Comparison of ENCODE assay signal across 8 cellular contexts in genomic region chr1:235075121-235075954, GRCh38. TPM values are rescaled to one million over a fixed set of nuclear protein-coding genes. Genes with fewer than 3 reads are reported as not detected.
DNase-seq lines count a peak whose midpoint lies in the region; ATAC-seq and TF ChIP-seq lines count a peak whose summit lies in the region.

No MANE protein-coding gene starts in this region.

- no peak for TF ChIP-seq CTCF in glutamatergic neuron (IDR thresholded peaks at IDR 0.05; ENCODE audit: partially characterized antibody, unreplicated experiment)

- peak; percentile 70 for ATAC-seq in GM18511 (IDR thresholded peaks at IDR 0.05; ENCODE audit: unreplicated experiment)
- ATAC-seq in HG02623 (IDR thresholded peaks at IDR 0.05; ENCODE audit: unreplicated experiment): peak; percentile 56
- no peak for ATAC-seq in esophagus mucosa

- H3K36me3 Mint-ChIP-seq in activated T-helper 1 cell treated with anti-CD3 and anti-CD28 coated beads, Interleukin-12 subunit alpha, Interleukin-12 subunit beta, Interleukin-2, Interleukin-4 antibody, amounts not matched to agents 30 ng/mL and 10 ng/mL and 1 ng/mL, durations not matched to agents 14 hours and 24 hours and 36 hours (ENCODE audit: low read depth): peaks cover 6% of the 10 kb centered on the region
- H3K36me3 Mint-ChIP-seq in glutamatergic neuron (ENCODE audit: unreplicated experiment): no peaks in the 10 kb centered on the region

- no peaks in the 10 kb centered on the region for H3K27me3 Mint-ChIP-seq in activated T-helper 1 cell treated with anti-CD3 and anti-CD28 coated beads, Interleukin-12 subunit alpha, Interleukin-12 subunit beta, Interleukin-2, Interleukin-4 antibody, amounts not matched to agents 30 ng/mL and 10 ng/mL and 1 ng/mL, durations not matched to agents 14 hours and 24 hours and 36 hours (ENCODE audit: insufficient read depth)
- H3K27me3 Mint-ChIP-seq in glutamatergic neuron (ENCODE audit: unreplicated experiment): peaks cover 5% of the 10 kb centered on the region

- intact Hi-C loops in activated T-helper 1 cell treated with anti-CD3 and anti-CD28 coated beads, Interleukin-12 subunit alpha, Interleukin-12 subunit beta, Interleukin-2, Interleukin-4 antibody, amounts not matched to agents 30 ng/mL and 10 ng/mL and 1 ng/mL, durations not matched to agents 14 hours and 24 hours and 36 hours (cut with micrococcal nuclease): loop anchor here (1.0 to 2.0 kb wide), 12 partner anchors 27 to 464 kb away; no protein-coding TSS in a partner anchor

- H3K4me1 Mint-ChIP-seq in activated T-helper 1 cell treated with anti-CD3 and anti-CD28 coated beads, Interleukin-12 subunit alpha, Interleukin-12 subunit beta, Interleukin-2, Interleukin-4 antibody, amounts not matched to agents 30 ng/mL and 10 ng/mL and 1 ng/mL, durations not matched to agents 14 hours and 24 hours and 36 hours (ENCODE audit: low read depth): peaks cover 42% of the 10 kb centered on the region
- H3K4me1 Mint-ChIP-seq in glutamatergic neuron (ENCODE audit: low read depth, unreplicated experiment): peaks cover 16% of the 10 kb centered on the region

- H3K4me3 Mint-ChIP-seq in activated T-helper 1 cell treated with anti-CD3 and anti-CD28 coated beads, Interleukin-12 subunit alpha, Interleukin-12 subunit beta, Interleukin-2, Interleukin-4 antibody, amounts not matched to agents 30 ng/mL and 10 ng/mL and 1 ng/mL, durations not matched to agents 14 hours and 24 hours and 36 hours: peak overlapping the region; percentile 71
- H3K4me3 Mint-ChIP-seq in glutamatergic neuron (ENCODE audit: unreplicated experiment): no peak overlapping the region

- H3K27ac Mint-ChIP-seq in activated T-helper 1 cell treated with anti-CD3 and anti-CD28 coated beads, Interleukin-12 subunit alpha, Interleukin-12 subunit beta, Interleukin-2, Interleukin-4 antibody, amounts not matched to agents 30 ng/mL and 10 ng/mL and 1 ng/mL, durations not matched to agents 14 hours and 24 hours and 36 hours: peak overlapping the region; percentile 99
- peak overlapping the region; percentile 64 for H3K27ac Mint-ChIP-seq in glutamatergic neuron (ENCODE audit: unreplicated experiment)

- peak; percentile 60 for DNase-seq in NCI-H774 (lab: John Stamatoyannopoulos, UW)
- DNase-seq in activated T-helper 1 cell treated with anti-CD3 and anti-CD28 coated beads, Interleukin-12 subunit alpha, Interleukin-12 subunit beta, Interleukin-2, Interleukin-4 antibody, amounts not matched to agents 30 ng/mL and 10 ng/mL and 1 ng/mL, durations not matched to agents 14 hours and 24 hours and 36 hours (ENCODE audit: low spot score): peak; percentile 34
- DNase-seq in glutamatergic neuron: no peak
- peak; percentile 84 for DNase-seq in pulmonary artery endothelial cell (ENCODE audit: low read depth, low spot score)
- DNase-seq in SIG-M5 treated with dmso at 0.1 percent for 504 hours (lab: John Stamatoyannopoulos, UW; ENCODE audit: unreplicated experiment): no peak

- H3K9me3 Mint-ChIP-seq in activated T-helper 1 cell treated with anti-CD3 and anti-CD28 coated beads, Interleukin-12 subunit alpha, Interleukin-12 subunit beta, Interleukin-2, Interleukin-4 antibody, amounts not matched to agents 30 ng/mL and 10 ng/mL and 1 ng/mL, durations not matched to agents 14 hours and 24 hours and 36 hours: no peaks in the 10 kb centered on the region
- peaks cover 2% of the 10 kb centered on the region for H3K9me3 Mint-ChIP-seq in glutamatergic neuron (ENCODE audit: unreplicated experiment)

RNA-seq across cellular contexts. Expression of gene TOMM20, which starts 53.3 kb away (rescaled TPM):
- 112 and 137 TPM in 2 replicates for total RNA-seq in activated T-helper 1 cell treated with anti-CD3 and anti-CD28 coated beads, Interleukin-12 subunit alpha, Interleukin-12 subunit beta, Interleukin-2, Interleukin-4 antibody, amounts not matched to agents 30 ng/mL and 10 ng/mL and 1 ng/mL, durations not matched to agents 14 hours and 24 hours and 36 hours
- total RNA-seq in glutamatergic neuron (ENCODE audit: unreplicated experiment) (166 TPM), pulmonary artery endothelial cell (83.4 and 123 TPM in 2 replicates), esophagus mucosa (102 TPM)

Comparison
In these comparisons a context has a peak if more than half of its experiments do, and no peak if none do; other contexts are left out.
1. DNase-seq: peak in NCI-H774 (single experiment), activated T-helper 1 cell treated with anti-CD3 and anti-CD28 coated beads, Interleukin-12 subunit alpha, Interleukin-12 subunit beta, Interleukin-2, Interleukin-4 antibody, amounts not matched to agents 30 ng/mL and 10 ng/mL and 1 ng/mL, durations not matched to agents 14 hours and 24 hours and 36 hours (single experiment) and pulmonary artery endothelial cell (single experiment); none in glutamatergic neuron (single experiment) and SIG-M5 treated with dmso at 0.1 percent for 504 hours (single experiment).